Comparison of ENCODE assay signal across 8 cellular contexts in the genomic region with DNA sequence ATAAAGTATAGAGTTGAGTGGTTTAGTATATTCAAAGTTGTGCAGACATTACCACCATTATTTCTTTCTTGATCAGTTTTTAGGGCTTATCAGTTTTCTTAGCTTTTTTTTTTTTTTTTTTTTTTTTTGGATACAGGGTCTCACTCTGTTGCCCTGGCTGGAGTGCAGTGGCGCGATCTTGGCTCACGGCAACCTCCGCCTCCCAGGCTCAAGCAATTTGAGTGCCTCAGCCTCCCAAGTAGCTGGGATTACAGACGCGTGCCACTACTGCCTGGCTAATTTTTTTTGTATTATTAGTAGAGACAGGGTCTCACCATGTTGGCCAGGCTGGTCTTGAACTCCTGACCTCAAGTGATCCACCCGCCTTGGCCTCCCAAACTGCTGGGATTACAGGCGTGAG. TPM values are rescaled to one million over a fixed set of nuclear protein-coding genes. Genes with fewer than 3 reads are reported as not detected.
"Had no signal": no experiment of that assay in that cellular context is flagged by ENCODE, and none has a peak within 500 bp of the region (broad histone marks: within the 10 kb centered on the region; RNA-seq: fewer than 3 reads in every experiment).

No MANE protein-coding gene starts in this region.

RNA-seq across cellular contexts. Expression of gene PXT1, which starts 10.2 kb away (rescaled TPM):
- total RNA-seq: adrenal gland, aorta, ascending aorta, body of pancreas, bronchial epithelial cell, cardiac muscle cell, cerebellum, chondrocyte had no signal
- polyA plus RNA-seq: adrenal gland had no signal
